In genomic region chr14:68791078-68791983, GRCh38 we compare ENCODE assay signal across 8 cellular contexts. TPM values are rescaled to one million over a fixed set of nuclear protein-coding genes. Genes with fewer than 3 reads are reported as not detected.
A peak's percentile ranks its signal among the peaks of the same experiment; 100 is the strongest.
DNase-seq lines count a peak whose midpoint lies in the region; ATAC-seq and TF ChIP-seq lines count a peak whose summit lies in the region.

No MANE protein-coding gene starts in this region.

- H3K27me3 ChIP-seq in Peyer's patch: no peaks in the 10 kb centered on the region
- no peaks in the 10 kb centered on the region for H3K27me3 ChIP-seq in endodermal cell (ENCODE audit: control insufficient read depth, insufficient read depth, low read length, poor library complexity, severe bottlenecking)
- H3K27me3 ChIP-seq in naive thymus-derived CD4-positive, alpha-beta T cell (ENCODE audit: control insufficient read depth in 2 of 2, insufficient read depth in 2 of 2, low read length in 2 of 2): no peaks in the 10 kb centered on the region

- no peak for ATAC-seq in naive thymus-derived CD4-positive, alpha-beta T cell
- no peak for ATAC-seq in HG03439 (IDR thresholded peaks at IDR 0.05; ENCODE audit: unreplicated experiment)
- no peak for ATAC-seq in HG03135 (IDR thresholded peaks at IDR 0.05; ENCODE audit: unreplicated experiment)

- CTCF ChIA-PET in naive thymus-derived CD4-positive, alpha-beta T cell (lab: Charles Lee): interaction anchor here (1.0 to 12.9 kb wide), 11 partner anchors 9 to 539 kb away, joined by 3 to 219 read pairs (median 4); no protein-coding TSS in a partner anchor

- peak overlapping the region; percentile 100 for H3K4me3 Mint-ChIP-seq in endodermal cell
- peak overlapping the region; percentile 92 to 99 (median 95) for H3K4me3 Mint-ChIP-seq in naive thymus-derived CD4-positive, alpha-beta T cell

- H3K4me3 ChIP-seq in Peyer's patch (peak overlapping the region; percentile 74 to 96 (median 84)), endodermal cell (ENCODE audit: low read length) (peak overlapping the region; percentile 94)
- peak overlapping the region; percentile 91 for H3K4me3 ChIP-seq in naive thymus-derived CD4-positive, alpha-beta T cell (ENCODE audit: low read length)

- TF ChIP-seq POLR2A in Peyer's patch (IDR thresholded peaks at IDR 0.05): no peak

- H3K36me3 ChIP-seq in Peyer's patch (peaks cover 0 to 29% (median 3%) of the 10 kb centered on the region in 3 donors), endodermal cell (ENCODE audit: control insufficient read depth, insufficient read depth, low read length) (peaks cover 33% of the 10 kb centered on the region)
- peaks cover 0 to 38% (median 13%) of the 10 kb centered on the region in 3 experiments for H3K36me3 ChIP-seq in naive thymus-derived CD4-positive, alpha-beta T cell (ENCODE audit: control insufficient read depth in 2 of 3, insufficient read depth in 3 of 3, low read length in 3 of 3)

- H3K4me1 Mint-ChIP-seq in endodermal cell: peaks cover 37% of the 10 kb centered on the region
- peaks cover 27 to 54% (median 37%) of the 10 kb centered on the region in 7 donors for H3K4me1 Mint-ChIP-seq in naive thymus-derived CD4-positive, alpha-beta T cell

- DNase-seq in DMS53 (lab: John Stamatoyannopoulos, UW) (peak; percentile 30), DMS53 treated with DMSO at 0.1 percent for 48 hours (lab: John Stamatoyannopoulos, UW; ENCODE audit: unreplicated experiment) (no peak), Peyer's patch (peak in 2 of 3 donors; percentile 42 to 57), endodermal cell (peak; percentile 69), germinal center (ENCODE audit: low spot score) (no peak)
- DNase-seq in naive thymus-derived CD4-positive, alpha-beta T cell: peak in 1 of 9 donors; percentile 42

- intact Hi-C loops in naive thymus-derived CD4-positive, alpha-beta T cell (cut with micrococcal nuclease): loop anchor here (5.0 kb wide), 5 partner anchors 401 to 1434 kb away; partner anchors contain the start of genes SRSF5 (in 2 of the 2), ATP6V1D (in 1 of the 2), EXD2 (in 1 of the 2) and RAD51B (in 1 of the 2)

- H3K27ac ChIP-seq in Peyer's patch (peak overlapping the region; percentile 95 to 100 (median 100)), endodermal cell (ENCODE audit: low read depth, low read length) (no peak overlapping the region)
- peak overlapping the region; percentile 100 for H3K27ac ChIP-seq in naive thymus-derived CD4-positive, alpha-beta T cell (ENCODE audit: low read depth, low read length)

- no peaks in the 10 kb centered on the region for H3K9me3 Mint-ChIP-seq in endodermal cell
- H3K9me3 Mint-ChIP-seq in naive thymus-derived CD4-positive, alpha-beta T cell: peaks cover 0 to 9% (median 0%) of the 10 kb centered on the region in 11 donors

- peak overlapping the region; percentile 96 for H3K9ac ChIP-seq in endodermal cell (ENCODE audit: extremely low read depth, low read length, poor library complexity, severe bottlenecking)

- H3K27me3 Mint-ChIP-seq in endodermal cell (ENCODE audit: insufficient read depth): no peaks in the 10 kb centered on the region
- H3K27me3 Mint-ChIP-seq in naive thymus-derived CD4-positive, alpha-beta T cell: peaks cover 0 to 4% (median 0%) of the 10 kb centered on the region in 5 donors

- 0% methylated on average over 11 to 16 of the region's 17 CpGs for WGBS in endodermal cell (ENCODE audit: insufficient coverage in 1 of 2, insufficient read length in 1 of 2), 2 experiments

- H3K4me1 ChIP-seq in Peyer's patch (peaks cover 0 to 23% (median 16%) of the 10 kb centered on the region in 4 donors), endodermal cell (ENCODE audit: control insufficient read depth, insufficient read depth, low read length) (peaks cover 2% of the 10 kb centered on the region)
- H3K4me1 ChIP-seq in naive thymus-derived CD4-positive, alpha-beta T cell (ENCODE audit: control insufficient read depth in 2 of 2, insufficient read depth in 2 of 2, low read length in 2 of 2): peaks cover 19 to 24% of the 10 kb centered on the region in 2 donors

- H3K9me3 ChIP-seq in Peyer's patch: no peaks in the 10 kb centered on the region
- H3K9me3 ChIP-seq in endodermal cell (ENCODE audit: control insufficient read depth, low read length): no peaks in the 10 kb centered on the region
- H3K9me3 ChIP-seq in naive thymus-derived CD4-positive, alpha-beta T cell (ENCODE audit: control insufficient read depth in 2 of 3, low read length in 3 of 3): no peaks in the 10 kb centered on the region

- H3K36me3 Mint-ChIP-seq in endodermal cell (ENCODE audit: low read depth): peaks cover 38% of the 10 kb centered on the region
- H3K36me3 Mint-ChIP-seq in naive thymus-derived CD4-positive, alpha-beta T cell: peaks cover 16 to 42% (median 41%) of the 10 kb centered on the region in 5 donors

- TF ChIP-seq CTCF in Peyer's patch (IDR thresholded peaks at IDR 0.05) (no peak), endodermal cell (conservative IDR thresholded peaks at IDR 0.05) (no peak)

- POLR2A ChIA-PET in naive thymus-derived CD4-positive, alpha-beta T cell (lab: Charles Lee): interaction anchor here (0.6 to 22.1 kb wide), 17 partner anchors 14 to 540 kb away, joined by 3 to 1273 read pairs (median 5); no protein-coding TSS in a partner anchor

- peak overlapping the region; percentile 98 for H3K27ac Mint-ChIP-seq in endodermal cell
- H3K27ac Mint-ChIP-seq in naive thymus-derived CD4-positive, alpha-beta T cell: peak overlapping the region; percentile 91 to 100 (median 99)

RNA-seq across cellular contexts. Expression of gene ZFP36L1, which starts 1.5 kb away (rescaled TPM):
- total RNA-seq in Peyer's patch (100 to 1,000 TPM in 3 of 4 donors, 10 to 100 TPM in 1; 78.8 to 321 (median 195) TPM), endodermal cell (10 to 100 TPM; 99.4 to 99.6 TPM)
- 215 TPM for polyA plus RNA-seq in endodermal cell (2013, experiment 1 of 2)
- 172 TPM for polyA plus RNA-seq in endodermal cell (2013, experiment 2 of 2)
- 100 to 1,000 TPM in 4 of 5 experiments, 10 to 100 TPM in 1; 82.0 to 231 (median 203) TPM for total RNA-seq in naive thymus-derived CD4-positive, alpha-beta T cell
- polyA plus RNA-seq in naive thymus-derived CD4-positive, alpha-beta T cell: 100 to 1,000 TPM in 1 of 2 donors, 10 to 100 TPM in 1; 85.6 to 160 TPM

Comparison
In these comparisons a context has a peak if more than half of its experiments do, and no peak if none do; other contexts are left out.
1. DNase-seq: peak in DMS53 (single experiment), Peyer's patch (2 of 3) and endodermal cell (single experiment); none in DMS53 treated with DMSO at 0.1 percent for 48 hours (single experiment) and germinal center (single experiment).
2. Peak in every context shown above with its lines, with median percentiles within 50 percentile points of each other: H3K4me3 ChIP-seq.